ENCODE assay signal across 19 cellular contexts in the genomic region with DNA sequence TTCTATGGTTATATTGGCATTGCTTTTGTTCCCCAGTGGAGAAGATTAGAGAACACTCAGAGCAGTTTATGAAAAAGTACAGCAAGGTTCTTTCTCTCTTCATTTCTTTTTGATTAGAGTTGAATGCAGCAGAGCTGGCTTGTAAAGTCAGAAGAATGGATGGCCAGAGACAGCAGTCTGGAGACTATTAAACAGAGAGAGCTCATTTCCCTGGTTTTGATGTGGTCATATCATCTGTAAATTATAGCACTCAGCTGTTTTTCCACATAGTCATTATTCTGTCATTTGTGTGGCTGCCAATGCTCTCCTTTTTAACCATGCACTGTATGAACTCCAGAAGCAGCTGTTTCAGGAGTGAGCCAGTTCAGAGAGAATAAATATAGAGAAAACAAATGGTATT.
"Had no signal": no experiment of that assay in that cellular context is flagged by ENCODE, and none has a peak within 500 bp of the region (broad histone marks: within the 10 kb centered on the region; RNA-seq: fewer than 3 reads in every experiment).

No MANE protein-coding gene starts in this region.

- ATAC-seq: activated naive CD4-positive, alpha-beta T cell treated with anti-CD3 and anti-CD28 coated beads, Interleukin-2, amount 50 U/mL, for 72 hours; mucosa of descending colon; naive thymus-derived CD8-positive, alpha-beta T cell had no signal

- H3K36me3 Mint-ChIP-seq: activated naive CD4-positive, alpha-beta T cell treated with anti-CD3 and anti-CD28 coated beads, Interleukin-2, amount 50 U/mL, for 72 hours; memory B cell; naive thymus-derived CD8-positive, alpha-beta T cell had no signal

- H3K4me1 ChIP-seq: adrenal gland, thyroid gland had no signal

- H3K9me3 ChIP-seq: adrenal gland, mucosa of descending colon, thyroid gland had no signal

- H3K4me1 Mint-ChIP-seq: memory B cell; naive thymus-derived CD8-positive, alpha-beta T cell had no signal

- H3K27me3 Mint-ChIP-seq: memory B cell; naive thymus-derived CD8-positive, alpha-beta T cell had no signal

- H3K9me3 Mint-ChIP-seq: activated naive CD4-positive, alpha-beta T cell treated with anti-CD3 and anti-CD28 coated beads, Interleukin-2, amount 50 U/mL, for 72 hours; memory B cell; T-helper 2 cell treated with Interferon-gamma antibody and Interleukin-4, amounts not matched to agents 5 μg/mL and 100 μg/mL, for 36 hours had no signal

- H3K4me3 Mint-ChIP-seq: memory B cell; naive thymus-derived CD8-positive, alpha-beta T cell; T-helper 2 cell treated with Interferon-gamma antibody and Interleukin-4, amounts not matched to agents 5 μg/mL and 100 μg/mL, for 36 hours had no signal

- H3K27ac ChIP-seq: adrenal gland, dorsolateral prefrontal cortex, epithelial cell of prostate, thyroid gland had no signal

- H3K36me3 ChIP-seq: adrenal gland, thyroid gland had no signal

- H3K27me3 ChIP-seq: adrenal gland, dorsolateral prefrontal cortex, thyroid gland had no signal

- H3K4me3 ChIP-seq: adrenal gland, dorsolateral prefrontal cortex, mucosa of descending colon, thyroid gland had no signal

- DNase-seq: activated CD4-positive, alpha-beta T cell treated with anti-CD3 and anti-CD28 coated beads, Interleukin-2, amount 50 U/mL, for 48 hours; activated gamma-delta T cell treated with Interleukin-2 at 50 U/mL for 16 hours; adrenal gland; dorsolateral prefrontal cortex; foreskin melanocyte; glutamatergic neuron; kidney; mucosa of descending colon; naive thymus-derived CD8-positive, alpha-beta T cell; stimulated activated CD4-positive, alpha-beta T cell treated with anti-CD3 and anti-CD28 coated beads, Interleukin-12 subunit alpha, Interleukin-12 subunit beta, amount 100 ng/mL, for 4 hours; stimulated activated CD4-positive, alpha-beta T cell treated with anti-CD3 and anti-CD28 coated beads, Interleukin-2, amount 100 ng/mL, for 24 hours; stimulated activated naive CD4-positive, alpha-beta T cell treated with Interleukin-2 at 50 U/mL for 16 hours; thyroid gland had no signal

- H3K27ac Mint-ChIP-seq: activated naive CD4-positive, alpha-beta T cell treated with anti-CD3 and anti-CD28 coated beads, Interleukin-2, amount 50 U/mL, for 72 hours; memory B cell; naive thymus-derived CD8-positive, alpha-beta T cell; T-helper 2 cell treated with Interferon-gamma antibody and Interleukin-4, amounts not matched to agents 5 μg/mL and 100 μg/mL, for 36 hours had no signal

- FAIRE-seq: kidney, TTC549, urothelium cell line had no signal
